9 cellular contexts compared by ENCODE assay signal in genomic region chr3:21839592-21839991, GRCh38.
A peak's percentile ranks its signal among the peaks of the same experiment; 100 is the strongest.
DNase-seq lines count a peak whose midpoint lies in the region; ATAC-seq and TF ChIP-seq lines count a peak whose summit lies in the region.
"Had no signal": no experiment of that assay in that cellular context is flagged by ENCODE, and none has a peak within 500 bp of the region (broad histone marks: within the 10 kb centered on the region; RNA-seq: fewer than 3 reads in every experiment).

No MANE protein-coding gene starts in this region.

- no peak overlapping the region for H3K27ac Mint-ChIP-seq in activated naive CD8-positive, alpha-beta T cell treated with anti-CD3 and anti-CD28 coated beads for 36 hours
- no peak overlapping the region for H3K27ac Mint-ChIP-seq in activated naive CD8-positive, alpha-beta T cell treated with anti-CD3 and anti-CD28 coated beads, Interleukin-2, amount 50 U/mL, for 24 hours

- H3K36me3 Mint-ChIP-seq in activated naive CD8-positive, alpha-beta T cell treated with anti-CD3 and anti-CD28 coated beads for 36 hours: no peaks in the 10 kb centered on the region
- H3K36me3 Mint-ChIP-seq in activated naive CD8-positive, alpha-beta T cell treated with anti-CD3 and anti-CD28 coated beads, Interleukin-2, amount 50 U/mL, for 24 hours (ENCODE audit: low read depth): no peaks in the 10 kb centered on the region

- H3K9me3 Mint-ChIP-seq in activated naive CD8-positive, alpha-beta T cell treated with anti-CD3 and anti-CD28 coated beads for 36 hours: no peaks in the 10 kb centered on the region
- H3K9me3 Mint-ChIP-seq in activated naive CD8-positive, alpha-beta T cell treated with anti-CD3 and anti-CD28 coated beads, Interleukin-2, amount 50 U/mL, for 24 hours: peaks cover 5% of the 10 kb centered on the region

- H3K4me3 ChIP-seq in gastroesophageal sphincter (no peak overlapping the region), testis (no peak overlapping the region)
- H3K4me3 ChIP-seq: BLaER1 treated with 17β-estradiol and CSF1 and Interleukin-3, amounts not matched to agents 10 nM and 100 nM had no signal

- H3K27me3 Mint-ChIP-seq in activated naive CD8-positive, alpha-beta T cell treated with anti-CD3 and anti-CD28 coated beads for 36 hours: no peaks in the 10 kb centered on the region
- H3K27me3 Mint-ChIP-seq in activated naive CD8-positive, alpha-beta T cell treated with anti-CD3 and anti-CD28 coated beads, Interleukin-2, amount 50 U/mL, for 24 hours: no peaks in the 10 kb centered on the region

- H3K27me3 ChIP-seq in gastroesophageal sphincter: no peaks in the 10 kb centered on the region
- H3K27me3 ChIP-seq in testis: no peaks in the 10 kb centered on the region
- H3K27me3 ChIP-seq: BLaER1 treated with 17β-estradiol and CSF1 and Interleukin-3, amounts not matched to agents 10 nM and 100 nM had no signal

- WGBS in gastroesophageal sphincter (ENCODE audit: low coverage in 1 of 2), 2 donors: 90 to 100% methylated on average over 3 of the region's 3 CpGs
- WGBS in testis, 2 donors: 70 to 72% methylated on average over 3 of the region's 3 CpGs

- TF ChIP-seq POLR2A in gastroesophageal sphincter (IDR thresholded peaks at IDR 0.05): no peak
- TF ChIP-seq POLR2A in testis (IDR thresholded peaks at IDR 0.05): no peak

- peak; percentile 77 for ATAC-seq in gastroesophageal sphincter
- no peak for ATAC-seq in activated naive CD8-positive, alpha-beta T cell treated with anti-CD3 and anti-CD28 coated beads, Interleukin-2, amount 50 U/mL, for 24 hours

- TF ChIP-seq CTCF in gastroesophageal sphincter (IDR thresholded peaks at IDR 0.05) (peak in 2 of 4 experiments; percentile 41 to 47), testis (IDR thresholded peaks at IDR 0.05) (no peak)

- H3K9me3 ChIP-seq in gastroesophageal sphincter (no peaks in the 10 kb centered on the region), testis (no peaks in the 10 kb centered on the region)
- H3K9me3 ChIP-seq: BLaER1 treated with 17β-estradiol and CSF1 and Interleukin-3, amounts not matched to agents 10 nM and 100 nM had no signal

- H3K27ac ChIP-seq in gastroesophageal sphincter: peak overlapping the region in 3 of 4 donors; percentile 6 to 67 (median 55)
- H3K27ac ChIP-seq in testis: no peak overlapping the region
- H3K27ac ChIP-seq: BLaER1 treated with 17β-estradiol and CSF1 and Interleukin-3, amounts not matched to agents 10 nM and 100 nM had no signal

- H3K4me3 Mint-ChIP-seq in activated naive CD8-positive, alpha-beta T cell treated with anti-CD3 and anti-CD28 coated beads for 36 hours: no peak overlapping the region
- no peak overlapping the region for H3K4me3 Mint-ChIP-seq in activated naive CD8-positive, alpha-beta T cell treated with anti-CD3 and anti-CD28 coated beads, Interleukin-2, amount 50 U/mL, for 24 hours

- H3K4me1 ChIP-seq in gastroesophageal sphincter: peaks cover 0 to 7% (median 0%) of the 10 kb centered on the region in 3 donors
- no peaks in the 10 kb centered on the region for H3K4me1 ChIP-seq in testis
- H3K4me1 ChIP-seq: BLaER1 treated with 17β-estradiol and CSF1 and Interleukin-3, amounts not matched to agents 10 nM and 100 nM had no signal

- H3K4me1 Mint-ChIP-seq in activated naive CD8-positive, alpha-beta T cell treated with anti-CD3 and anti-CD28 coated beads for 36 hours: no peaks in the 10 kb centered on the region
- H3K4me1 Mint-ChIP-seq in activated naive CD8-positive, alpha-beta T cell treated with anti-CD3 and anti-CD28 coated beads, Interleukin-2, amount 50 U/mL, for 24 hours: no peaks in the 10 kb centered on the region

- DNase-seq in NCI-H2029 (lab: John Stamatoyannopoulos, UW) (peak; percentile 1), NCI-H2029 treated with DMSO at 0.1 percent for 48 hours (lab: John Stamatoyannopoulos, UW) (no peak), RPMI8226 (peak; percentile 6), testis (peak; percentile 29), HPDE6-E6E7 (ENCODE audit: extremely low spot score) (no peak)
- DNase-seq in activated naive CD8-positive, alpha-beta T cell treated with anti-CD3 and anti-CD28 coated beads for 36 hours: no peak
- no peak for DNase-seq in activated naive CD8-positive, alpha-beta T cell treated with anti-CD3 and anti-CD28 coated beads, Interleukin-2, amount 50 U/mL, for 24 hours

- H3K36me3 ChIP-seq in gastroesophageal sphincter: no peaks in the 10 kb centered on the region
- H3K36me3 ChIP-seq in testis (ENCODE audit: low read depth, missing control alignments): no peaks in the 10 kb centered on the region
- H3K36me3 ChIP-seq: BLaER1 treated with 17β-estradiol and CSF1 and Interleukin-3, amounts not matched to agents 10 nM and 100 nM had no signal

- intact Hi-C loops in testis (cut with DNase I; ENCODE audit: low total_unique reads): no loop called here

- TF ChIP-seq EP300 in gastroesophageal sphincter (IDR thresholded peaks at IDR 0.05): no peak

Comparison
In these comparisons a context has a peak if more than half of its experiments do, and no peak if none do; other contexts are left out.
1. DNase-seq: peak in NCI-H2029 (single experiment), RPMI8226 (single experiment) and testis (single experiment); none in NCI-H2029 treated with DMSO at 0.1 percent for 48 hours (single experiment), HPDE6-E6E7 (single experiment), activated naive CD8-positive, alpha-beta T cell treated with anti-CD3 and anti-CD28 coated beads for 36 hours (single experiment) and activated naive CD8-positive, alpha-beta T cell treated with anti-CD3 and anti-CD28 coated beads, Interleukin-2, amount 50 U/mL, for 24 hours (single experiment).
2. H3K27ac ChIP-seq: peak in gastroesophageal sphincter (3 of 4); none in testis (0 of 2).